In genomic region chr9:36163049-36163839, GRCh38 we compare ENCODE assay signal across 1 cellular context.
TF ChIP-seq lines count a peak whose summit lies in the region.

No MANE protein-coding gene starts in this region.

TF ChIP-seq in A549, 52 proteins besides CTCF, POLR2A, EP300 and RAD21 (continued from another document):
- TF ChIP-seq ELK1 (IDR thresholded peaks at IDR 0.05; ENCODE audit: low read depth, low read length) (no peak), HES2 (IDR thresholded peaks at IDR 0.05) (no peak), EHF (CRISPR knock-in tag; IDR thresholded peaks at IDR 0.05) (no peak), JUN (IDR thresholded peaks at IDR 0.05) (peak in 1 of 2 experiments; percentile 49; a peak in 1 of 5 replicates), FOSL2 (IDR thresholded peaks at IDR 0.05) (no peak), FOSL2 (CRISPR knock-in tag; IDR thresholded peaks at IDR 0.05) (0 out of 2 replicates have a peak, but pooled peaks have one; percentile 12), RARB (CRISPR knock-in tag; IDR thresholded peaks at IDR 0.05) (no peak)
